31 cellular contexts compared by ENCODE assay signal in genomic region chr5:136182618-136183017, GRCh38. TPM values are rescaled to one million over a fixed set of nuclear protein-coding genes. Genes with fewer than 3 reads are reported as not detected.
"Had no signal": no experiment of that assay in that cellular context is flagged by ENCODE, and none has a peak within 500 bp of the region (broad histone marks: within the 10 kb centered on the region; RNA-seq: fewer than 3 reads in every experiment).

No MANE protein-coding gene starts in this region.

- FAIRE-seq: kidney had no signal

- H3K9me3 ChIP-seq: psoas muscle, right atrium auricular region, tibial nerve had no signal

- H2AFZ ChIP-seq: parathyroid adenoma had no signal

- H3K79me2 ChIP-seq: parathyroid adenoma had no signal

- ATAC-seq: naive thymus-derived CD4-positive, alpha-beta T cell; psoas muscle had no signal

- H3K27ac ChIP-seq: cardiac muscle cell, coronary artery, dorsolateral prefrontal cortex, parathyroid adenoma, psoas muscle, right atrium auricular region, tibial nerve had no signal

- H3K27me3 ChIP-seq: cardiac muscle cell, right atrium auricular region, tibial nerve had no signal

- H3K9ac ChIP-seq: parathyroid adenoma had no signal

- H3K4me3 ChIP-seq: cardiac muscle cell, coronary artery, dorsolateral prefrontal cortex, psoas muscle, right atrium auricular region, tibial nerve had no signal

- DNase-seq: activated CD4-positive, alpha-beta memory T cell treated with anti-CD3 and anti-CD28 coated beads for 36 hours; activated CD4-positive, alpha-beta T cell treated with anti-CD3 and anti-CD28 coated beads, Interleukin-2, amount 10 ng/mL, durations not matched to agents 24 days and 14 days; activated CD4-positive, CD25-positive, alpha-beta regulatory T cell treated with anti-CD3 and anti-CD28 coated beads, Interleukin-2, amount 50 U/mL, for 72 hours; activated CD8-positive, alpha-beta memory T cell treated with anti-CD3 and anti-CD28 coated beads, Interleukin-2, amount 50 U/mL, for 4 hours; activated gamma-delta T cell treated with Interleukin-2 at 50 U/mL for 16 hours; activated naive CD4-positive, alpha-beta T cell treated with anti-CD3 and anti-CD28 coated beads, Interleukin-2, amount 50 U/mL, for 16 hours; activated T-cell treated with anti-CD3 and anti-CD28 coated beads, Interleukin-2, amount 50 U/mL, for 1 hour; amygdala; cerebellar nuclear complex; dorsolateral prefrontal cortex; effector memory CD4-positive, alpha-beta T cell; head of caudate nucleus; hippocampal formation; kidney; midbrain; naive thymus-derived CD4-positive, alpha-beta T cell; occipital lobe; psoas muscle; stimulated activated CD4-positive, alpha-beta T cell treated with anti-CD3 and anti-CD28 coated beads, Interleukin-15, amount 100 ng/mL, for 24 hours; stimulated activated CD4-positive, alpha-beta T cell treated with anti-CD3 and anti-CD28 coated beads, Interleukin-2, amount 100 ng/mL, for 24 hours; stimulated activated naive CD4-positive, alpha-beta T cell; T-helper 2 cell had no signal

- H3K4me1 ChIP-seq: parathyroid adenoma, psoas muscle, right atrium auricular region, tibial nerve had no signal

RNA-seq across cellular contexts. Expression of gene SMIM32, which starts 10.3 kb away (rescaled TPM):
- total RNA-seq: activated CD4-positive, alpha-beta memory T cell treated with anti-CD3 and anti-CD28 coated beads for 36 hours; activated CD4-positive, alpha-beta T cell treated with anti-CD3 and anti-CD28 coated beads, Interleukin-2, amount 10 ng/mL, durations not matched to agents 24 days and 14 days; activated CD8-positive, alpha-beta memory T cell treated with anti-CD3 and anti-CD28 coated beads for 36 hours; lower leg skin; naive thymus-derived CD4-positive, alpha-beta T cell; occipital lobe; right atrium auricular region; tibial nerve; ureter had no signal
- polyA plus RNA-seq: cardiac muscle cell; esophagus; naive thymus-derived CD4-positive, alpha-beta T cell had no signal
